Comparison of ENCODE assay signal across 22 cellular contexts in genomic region chr2:54986266-54986665, GRCh38.
DNase-seq lines count a peak whose midpoint lies in the region; ATAC-seq and TF ChIP-seq lines count a peak whose summit lies in the region.
"Had no signal": no experiment of that assay in that cellular context is flagged by ENCODE, and none has a peak within 500 bp of the region (broad histone marks: within the 10 kb centered on the region; RNA-seq: fewer than 3 reads in every experiment).

No MANE protein-coding gene starts in this region.

- ATAC-seq in central memory CD8-positive, alpha-beta T cell (replicated peaks; ENCODE audit: extremely low read depth, poor library complexity, severe bottlenecking), result no peak
- no peak for ATAC-seq in psoas muscle
- ATAC-seq in GM19463 (IDR thresholded peaks at IDR 0.05; ENCODE audit: unreplicated experiment), result no peak
- ATAC-seq: effector memory CD8-positive, alpha-beta T cell had no signal

- H3K27me3 Mint-ChIP-seq in central memory CD8-positive, alpha-beta T cell, result no peaks in the 10 kb centered on the region
- H3K27me3 Mint-ChIP-seq: activated B cell treated with CpG ODN at 0.5 μM for 24 hours; activated CD4-positive, alpha-beta memory T cell treated with anti-CD3 and anti-CD28 coated beads, Interleukin-2, amount 10 ng/mL, durations not matched to agents 7 days and 5 days; activated naive CD8-positive, alpha-beta T cell treated with anti-CD3 and anti-CD28 coated beads for 36 hours; effector memory CD8-positive, alpha-beta T cell; progenitor cell of endocrine pancreas; type B pancreatic cell had no signal

- 54 to 69% (median 56%) methylated on average over 3 of the region's 3 CpGs for WGBS in psoas muscle, 3 donors

- no peak overlapping the region for H3K4me3 Mint-ChIP-seq in central memory CD8-positive, alpha-beta T cell
- H3K4me3 Mint-ChIP-seq: activated B cell treated with CpG ODN at 0.5 μM for 24 hours; activated CD4-positive, alpha-beta memory T cell treated with anti-CD3 and anti-CD28 coated beads, Interleukin-2, amount 10 ng/mL, durations not matched to agents 7 days and 5 days; activated naive CD8-positive, alpha-beta T cell treated with anti-CD3 and anti-CD28 coated beads for 36 hours; type B pancreatic cell had no signal

- H3K4me1 Mint-ChIP-seq in central memory CD8-positive, alpha-beta T cell, result peaks cover 65% of the 10 kb centered on the region

- H3K9me3 ChIP-seq in psoas muscle, result no peaks in the 10 kb centered on the region
- H3K9me3 ChIP-seq: esophagus squamous epithelium, MG63 had no signal

- DNase-seq in NCI-H2171 treated with DMSO at 0.1 percent for 48 hours (lab: John Stamatoyannopoulos, UW) (peak; percentile 21), NCI-H2171 (lab: John Stamatoyannopoulos, UW) (no peak), NCI-H446 (lab: John Stamatoyannopoulos, UW) (peak; percentile 66 to 83), psoas muscle (no peak), SIG-M5 (lab: John Stamatoyannopoulos, UW) (no peak), dorsolateral prefrontal cortex (no peak)
- DNase-seq in central memory CD8-positive, alpha-beta T cell (ENCODE audit: low spot score in 2 of 2), result no peak
- DNase-seq: activated B cell treated with CpG ODN at 0.5 μM for 24 hours; activated CD4-positive, alpha-beta memory T cell treated with anti-CD3 and anti-CD28 coated beads, Interleukin-2, amount 10 ng/mL, durations not matched to agents 7 days and 5 days; activated effector memory CD4-positive, alpha-beta T cell treated with Interleukin-2 at 50 U/mL for 16 hours; activated naive CD8-positive, alpha-beta T cell treated with anti-CD3 and anti-CD28 coated beads for 36 hours; effector memory CD8-positive, alpha-beta T cell; esophagus squamous epithelium; mammary epithelial cell; MG63; NCI-H1417; NCI-H526 treated with DMSO at 0.1 percent for 48 hours; T1000 had no signal

- H3K27me3 ChIP-seq in psoas muscle (ENCODE audit: insufficient read depth in 3 of 3, low read length in 2 of 3), result no peaks in the 10 kb centered on the region
- no peaks in the 10 kb centered on the region for H3K27me3 ChIP-seq in dorsolateral prefrontal cortex
- H3K27me3 ChIP-seq: esophagus squamous epithelium, MG63 had no signal

- intact Hi-C loops in psoas muscle (cut with DNase I) (no loop called here), dorsolateral prefrontal cortex (cut with DNase I) (no loop called here)

- H3K4me3 ChIP-seq in psoas muscle, result no peak overlapping the region
- H3K4me3 ChIP-seq in dorsolateral prefrontal cortex, result peak overlapping the region in 3 of 59 donors; percentile 13 to 20 (median 17)
- H3K4me3 ChIP-seq: esophagus squamous epithelium, MG63 had no signal

- H3K36me3 ChIP-seq in psoas muscle (ENCODE audit: insufficient read depth in 1 of 2, low read depth in 1 of 2), result peaks cover 10 to 28% of the 10 kb centered on the region in 2 donors

- H3K27ac ChIP-seq in psoas muscle (peak overlapping the region; percentile 95), dorsolateral prefrontal cortex (peak overlapping the region in 14 of 59 donors; percentile 1 to 43 (median 18))
- H3K27ac ChIP-seq: 22Rv1, esophagus squamous epithelium had no signal

- peak overlapping the region; percentile 60 for H3K27ac Mint-ChIP-seq in central memory CD8-positive, alpha-beta T cell (ENCODE audit: low read depth)
- H3K27ac Mint-ChIP-seq: activated B cell treated with CpG ODN at 0.5 μM for 24 hours; activated CD4-positive, alpha-beta memory T cell treated with anti-CD3 and anti-CD28 coated beads, Interleukin-2, amount 10 ng/mL, durations not matched to agents 7 days and 5 days; activated naive CD8-positive, alpha-beta T cell treated with anti-CD3 and anti-CD28 coated beads for 36 hours; progenitor cell of endocrine pancreas; type B pancreatic cell had no signal

- peaks cover 87% of the 10 kb centered on the region for H3K4me1 ChIP-seq in psoas muscle

- peaks cover 22% of the 10 kb centered on the region for H3K36me3 Mint-ChIP-seq in central memory CD8-positive, alpha-beta T cell (ENCODE audit: insufficient read depth)

- no peaks in the 10 kb centered on the region for H3K9me3 Mint-ChIP-seq in central memory CD8-positive, alpha-beta T cell
- H3K9me3 Mint-ChIP-seq: activated B cell treated with CpG ODN at 0.5 μM for 24 hours; activated CD4-positive, alpha-beta memory T cell treated with anti-CD3 and anti-CD28 coated beads, Interleukin-2, amount 10 ng/mL, durations not matched to agents 7 days and 5 days; activated naive CD8-positive, alpha-beta T cell treated with anti-CD3 and anti-CD28 coated beads for 36 hours; effector memory CD8-positive, alpha-beta T cell; type B pancreatic cell had no signal

- TF ChIP-seq CTCF in psoas muscle (IDR thresholded peaks at IDR 0.05) (no peak), dorsolateral prefrontal cortex (IDR thresholded peaks at IDR 0.05 in 54 of 56, conservative IDR thresholded peaks at IDR 0.05 in 2 of 56; ENCODE audit: low read depth in 1 of 56, partially characterized antibody in 56 of 56) (no peak)

Comparison
In these comparisons a context has a peak if more than half of its experiments do, and no peak if none do; other contexts are left out.
1. DNase-seq: peak in NCI-H2171 treated with DMSO at 0.1 percent for 48 hours (single experiment) and NCI-H446 (2 of 2); none in NCI-H2171 (single experiment), central memory CD8-positive, alpha-beta T cell (0 of 2), psoas muscle (0 of 2), SIG-M5 (single experiment) and dorsolateral prefrontal cortex (0 of 10).